Comparison of ENCODE assay signal across 8 cellular contexts in the genomic region with DNA sequence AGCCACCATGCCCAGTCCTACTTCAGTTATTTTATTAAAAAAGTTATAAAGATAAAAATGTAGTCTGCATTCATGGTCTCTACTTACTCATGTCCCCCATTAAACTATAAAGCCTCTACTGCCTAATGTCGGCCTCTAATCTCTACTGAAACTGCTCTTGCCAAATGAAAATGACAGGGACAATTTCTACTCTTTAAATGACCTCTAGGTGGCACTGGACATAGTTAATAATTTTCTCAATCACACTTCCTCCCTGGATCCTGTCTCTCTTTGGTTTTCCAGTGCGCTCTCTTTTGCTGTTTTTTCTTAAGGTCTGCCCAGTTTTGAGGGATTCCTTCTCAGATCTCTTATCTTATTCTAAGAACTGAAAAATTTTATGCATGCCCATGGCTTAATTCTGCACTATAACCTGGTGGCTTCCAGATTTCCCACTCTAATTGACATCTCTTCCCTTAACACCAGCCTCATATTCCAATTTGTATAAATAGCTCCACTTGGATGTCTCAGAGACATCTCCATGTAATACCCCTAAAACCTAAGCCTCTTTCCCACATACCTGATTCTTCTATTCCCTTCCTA. TPM values are rescaled to one million over a fixed set of nuclear protein-coding genes. Genes with fewer than 3 reads are reported as not detected.
A peak's percentile ranks its signal among the peaks of the same experiment; 100 is the strongest.
DNase-seq lines count a peak whose midpoint lies in the region; ATAC-seq and TF ChIP-seq lines count a peak whose summit lies in the region.

No MANE protein-coding gene starts in this region.

- ATAC-seq in GM23338 (peak; percentile 41; the same call in 2 of the 3 replicates), HG02981 (IDR thresholded peaks at IDR 0.05; ENCODE audit: unreplicated experiment) (no peak), HG03108 (IDR thresholded peaks at IDR 0.05; ENCODE audit: unreplicated experiment) (no peak)

- H3K4me2 ChIP-seq in GM23338: no peak overlapping the region

- H3K27me3 ChIP-seq in GM23338 (ENCODE audit: insufficient read depth): no peaks in the 10 kb centered on the region

- 0 out of 2 replicates have a peak overlapping the region, but pooled peaks have one; percentile 30 for H2AFZ ChIP-seq in GM23338

- H3K79me2 ChIP-seq in GM23338 (replicated peaks; ENCODE audit: insufficient read depth): no peaks in the 10 kb centered on the region

- no peak overlapping the region for H3K27ac Mint-ChIP-seq in GM23338

- H3K4me1 ChIP-seq in GM23338 (ENCODE audit: insufficient read depth): no peaks in the 10 kb centered on the region

- no peaks in the 10 kb centered on the region for H3F3A ChIP-seq in GM23338 (replicated peaks; ENCODE audit: low read depth)

- H3K9me3 Mint-ChIP-seq in GM23338: no peaks in the 10 kb centered on the region

- peak; percentile 31 for DNase-seq in COLO829 (ENCODE audit: low spot score)
- peak; percentile 69 for DNase-seq in GM23338 (ENCODE audit: low spot score)
- DNase-seq in NCI-H69 (lab: John Stamatoyannopoulos, UW): peak; percentile 27
- DNase-seq in caudate nucleus (lab: John Stamatoyannopoulos, UW): peak in 1 of 61 donors; percentile 30
- DNase-seq in myocyte (ENCODE audit: low read depth): peak; percentile 40
- no peak for DNase-seq in activated naive CD4-positive, alpha-beta T cell treated with anti-CD3 and anti-CD28 coated beads, Interleukin-2, amount 50 U/mL, for 16 hours

- H3K36me3 Mint-ChIP-seq in GM23338 (ENCODE audit: low read depth): no peaks in the 10 kb centered on the region

- H3K27me3 Mint-ChIP-seq in GM23338 (ENCODE audit: insufficient read depth, low read depth, poor library complexity): no peaks in the 10 kb centered on the region

- no peaks in the 10 kb centered on the region for H4K20me1 ChIP-seq in GM23338 (replicated peaks; ENCODE audit: insufficient read depth)

- H3K27ac ChIP-seq in GM23338 (ENCODE audit: low read depth): no peak overlapping the region
- H3K27ac ChIP-seq in caudate nucleus (ENCODE audit: low read depth, low read length): peak overlapping the region; percentile 20

- TF ChIP-seq CTCF in GM23338 (conservative IDR thresholded peaks at IDR 0.05; ENCODE audit: low read depth in 2 of 2): peak; percentile 51 to 66

- H3K4me1 Mint-ChIP-seq in GM23338: no peaks in the 10 kb centered on the region; the same call in 2 of the 3 replicates

- no peak overlapping the region for H3K4me3 Mint-ChIP-seq in GM23338

- H3K36me3 ChIP-seq in GM23338 (ENCODE audit: insufficient read depth): no peaks in the 10 kb centered on the region

- no peaks in the 10 kb centered on the region; the same call in 1 of the 2 replicates for H3K9me2 ChIP-seq in GM23338 (ENCODE audit: insufficient read depth)

- no peak overlapping the region for H3K4me3 ChIP-seq in GM23338

TF ChIP-seq in GM23338, 12 proteins besides CTCF, POLR2A, EP300 and RAD21 (continues in another document):
- TF ChIP-seq EZH2phosphoT487 (IDR thresholded peaks at IDR 0.05; ENCODE audit: unreplicated experiment): no peak
- TF ChIP-seq STAT1 (IDR thresholded peaks at IDR 0.05; ENCODE audit: unreplicated experiment): no peak
- TF ChIP-seq, protein P1, sequence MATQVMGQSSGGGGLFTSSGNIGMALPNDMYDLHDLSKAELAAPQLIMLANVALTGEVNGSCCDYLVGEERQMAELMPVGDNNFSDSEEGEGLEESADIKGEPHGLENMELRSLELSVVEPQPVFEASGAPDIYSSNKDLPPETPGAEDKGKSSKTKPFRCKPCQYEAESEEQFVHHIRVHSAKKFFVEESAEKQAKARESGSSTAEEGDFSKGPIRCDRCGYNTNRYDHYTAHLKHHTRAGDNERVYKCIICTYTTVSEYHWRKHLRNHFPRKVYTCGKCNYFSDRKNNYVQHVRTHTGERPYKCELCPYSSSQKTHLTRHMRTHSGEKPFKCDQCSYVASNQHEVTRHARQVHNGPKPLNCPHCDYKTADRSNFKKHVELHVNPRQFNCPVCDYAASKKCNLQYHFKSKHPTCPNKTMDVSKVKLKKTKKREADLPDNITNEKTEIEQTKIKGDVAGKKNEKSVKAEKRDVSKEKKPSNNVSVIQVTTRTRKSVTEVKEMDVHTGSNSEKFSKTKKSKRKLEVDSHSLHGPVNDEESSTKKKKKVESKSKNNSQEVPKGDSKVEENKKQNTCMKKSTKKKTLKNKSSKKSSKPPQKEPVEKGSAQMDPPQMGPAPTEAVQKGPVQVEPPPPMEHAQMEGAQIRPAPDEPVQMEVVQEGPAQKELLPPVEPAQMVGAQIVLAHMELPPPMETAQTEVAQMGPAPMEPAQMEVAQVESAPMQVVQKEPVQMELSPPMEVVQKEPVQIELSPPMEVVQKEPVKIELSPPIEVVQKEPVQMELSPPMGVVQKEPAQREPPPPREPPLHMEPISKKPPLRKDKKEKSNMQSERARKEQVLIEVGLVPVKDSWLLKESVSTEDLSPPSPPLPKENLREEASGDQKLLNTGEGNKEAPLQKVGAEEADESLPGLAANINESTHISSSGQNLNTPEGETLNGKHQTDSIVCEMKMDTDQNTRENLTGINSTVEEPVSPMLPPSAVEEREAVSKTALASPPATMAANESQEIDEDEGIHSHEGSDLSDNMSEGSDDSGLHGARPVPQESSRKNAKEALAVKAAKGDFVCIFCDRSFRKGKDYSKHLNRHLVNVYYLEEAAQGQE (IDR thresholded peaks at IDR 0.05; ENCODE audit: unreplicated experiment): no peak
- TF ChIP-seq CREB1 (CRISPR knock-in tag; IDR thresholded peaks at IDR 0.05; ENCODE audit: low read depth): no peak
- no peak for TF ChIP-seq NANOG (IDR thresholded peaks at IDR 0.05; ENCODE audit: borderline replicate concordance)
- TF ChIP-seq POLR2AphosphoS5 (IDR thresholded peaks at IDR 0.05; ENCODE audit: low read depth): no peak
- no peak for TF ChIP-seq JUNB (IDR thresholded peaks at IDR 0.05; ENCODE audit: unreplicated experiment)
- TF ChIP-seq ZNF331 (CRISPR knock-in tag; IDR thresholded peaks at IDR 0.05; ENCODE audit: low read depth): no peak
- TF ChIP-seq EZH2 (IDR thresholded peaks at IDR 0.05; ENCODE audit: low read depth, unreplicated experiment): no peak
- no peak for TF ChIP-seq ZNF114 (CRISPR knock-in tag; IDR thresholded peaks at IDR 0.05)
- TF ChIP-seq, protein P2, sequence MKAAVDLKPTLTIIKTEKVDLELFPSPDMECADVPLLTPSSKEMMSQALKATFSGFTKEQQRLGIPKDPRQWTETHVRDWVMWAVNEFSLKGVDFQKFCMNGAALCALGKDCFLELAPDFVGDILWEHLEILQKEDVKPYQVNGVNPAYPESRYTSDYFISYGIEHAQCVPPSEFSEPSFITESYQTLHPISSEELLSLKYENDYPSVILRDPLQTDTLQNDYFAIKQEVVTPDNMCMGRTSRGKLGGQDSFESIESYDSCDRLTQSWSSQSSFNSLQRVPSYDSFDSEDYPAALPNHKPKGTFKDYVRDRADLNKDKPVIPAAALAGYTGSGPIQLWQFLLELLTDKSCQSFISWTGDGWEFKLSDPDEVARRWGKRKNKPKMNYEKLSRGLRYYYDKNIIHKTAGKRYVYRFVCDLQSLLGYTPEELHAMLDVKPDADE (IDR thresholded peaks at IDR 0.05): no peak

RNA-seq across cellular contexts. Expression of gene MTMR6, which starts 54.3 kb away (rescaled TPM):
- total RNA-seq in GM23338 (2014; rRNA removed; shearing (Covaris generic)): 9.5 and 11.5 TPM in 2 replicates
- 3.4 and 4.6 TPM in 2 replicates for polyA plus RNA-seq in GM23338 (2016; fragmentation: Nextera tagmentation; extraction: Ambion mirVana)
- 20.1 and 21.9 TPM in 2 replicates for total RNA-seq in myocyte
- polyA plus RNA-seq in myocyte (2012): 8.1 TPM
